In genomic region chr15:71251548-71252035, GRCh38 we compare ENCODE assay signal across 1 cellular context.
TF ChIP-seq lines count a peak whose summit lies in the region.

No MANE protein-coding gene starts in this region.

TF ChIP-seq in SK-N-SH treated with all-trans-retinoic acid at 6 μM for 48 hours, 23 proteins besides CTCF, POLR2A, EP300 and RAD21 (continued from another document):
- TF ChIP-seq TSHZ2 (CRISPR knock-in tag; IDR thresholded peaks at IDR 0.05) (peak; percentile 90), BACH2 (CRISPR knock-in tag; IDR thresholded peaks at IDR 0.05; ENCODE audit: borderline replicate concordance) (no peak), PPARA (CRISPR knock-in tag; IDR thresholded peaks at IDR 0.05; ENCODE audit: borderline replicate concordance) (no peak), ZFP30 (CRISPR knock-in tag; IDR thresholded peaks at IDR 0.05) (no peak), ZFP3 (CRISPR knock-in tag; IDR thresholded peaks at IDR 0.05) (no peak), RARB (CRISPR knock-in tag; IDR thresholded peaks at IDR 0.05) (peak; percentile 92; the same call in 1 of the 2 replicates), SNAI2 (CRISPR knock-in tag; IDR thresholded peaks at IDR 0.05) (peak; percentile 78; the same call in 1 of the 2 replicates)
TF ChIP-seq in SK-N-SH treated with all-trans-retinoic acid at 6 μM for 48 hours: peak in this region for 10.
